22 cellular contexts compared by ENCODE assay signal in the genomic region with DNA sequence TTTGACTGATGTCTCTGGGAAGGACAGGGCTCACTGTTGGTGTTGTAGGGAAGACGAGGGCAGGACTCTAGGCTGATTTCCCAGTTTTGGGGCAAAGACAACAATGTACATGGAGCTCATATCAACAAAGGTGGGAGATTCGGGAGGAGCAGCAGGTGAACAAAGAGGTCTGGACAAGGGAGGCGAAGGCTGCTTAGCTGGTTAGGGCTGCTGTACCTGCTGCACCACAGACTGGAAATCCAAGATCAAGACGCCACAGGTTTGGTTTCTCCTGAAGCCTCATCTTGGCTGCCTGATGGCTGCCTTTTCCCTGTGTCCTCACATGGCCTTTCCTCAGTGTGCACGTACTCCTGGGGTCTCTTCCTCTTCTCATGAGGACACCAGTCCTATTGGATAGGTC.
DNase-seq lines count a peak whose midpoint lies in the region; ATAC-seq, FAIRE-seq and TF ChIP-seq lines count a peak whose summit lies in the region.
"Had no signal": no experiment of that assay in that cellular context is flagged by ENCODE, and none has a peak within 500 bp of the region (broad histone marks: within the 10 kb centered on the region; RNA-seq: fewer than 3 reads in every experiment).

No MANE protein-coding gene starts in this region.

- POLR2A ChIA-PET in HepG2 (lab: Yijun Ruan, JAX): no interaction called here

- H4K20me1 ChIP-seq in HepG2 (ENCODE audit: insufficient read depth, low read length): 0 out of 2 replicates have a peak, but pooled peaks cover 2% of the 10 kb centered on the region
- H4K20me1 ChIP-seq: BLaER1 treated with 17β-estradiol and CSF1 and Interleukin-3, amounts not matched to agents 10 nM and 100 nM had no signal

- peaks cover 10% of the 10 kb centered on the region for H3K4me1 Mint-ChIP-seq in type B pancreatic cell (ENCODE audit: unreplicated experiment)
- H3K4me1 Mint-ChIP-seq: B cell had no signal

- TF ChIP-seq RAD21 in HepG2 (CRISPR knock-in tag; IDR thresholded peaks at IDR 0.05): no peak

- no peak for ATAC-seq in HepG2
- ATAC-seq in right lobe of liver: no peak
- ATAC-seq in lower lobe of right lung: no peak
- ATAC-seq: A549; CD8-positive, alpha-beta T cell; GM12878 had no signal

- no peaks in the 10 kb centered on the region for H3K79me2 ChIP-seq in HepG2 (ENCODE audit: insufficient read depth, low read length)

- H3K4me1 ChIP-seq in HepG2 (ENCODE audit: insufficient read depth, low read length) (no peaks in the 10 kb centered on the region), right lobe of liver (no peaks in the 10 kb centered on the region), lower lobe of right lung (no peaks in the 10 kb centered on the region), kidney (ENCODE audit: control insufficient read depth in 1 of 2, insufficient read depth in 1 of 2, low read depth in 1 of 2, low read length in 2 of 2) (no peaks in the 10 kb centered on the region)
- H3K4me1 ChIP-seq: A549; BLaER1 treated with 17β-estradiol and CSF1 and Interleukin-3, amounts not matched to agents 10 nM and 100 nM; Caco-2 had no signal

- no peaks in the 10 kb centered on the region for H3K27me3 Mint-ChIP-seq in type B pancreatic cell
- H3K27me3 Mint-ChIP-seq: B cell; CD4-positive, alpha-beta T cell had no signal

- DNase-seq in HepG2 (ENCODE audit: low spot score) (no peak), right lobe of liver (no peak), epithelial cell of esophagus (ENCODE audit: low read depth) (peak; percentile 53), type B pancreatic cell (ENCODE audit: extremely low spot score, unreplicated experiment) (no peak), lower lobe of right lung (no peak), kidney (no peak)
- DNase-seq: AML-193; Caco-2; Calu3; CD4-positive, alpha-beta T cell; CD8-positive, alpha-beta T cell; DMS79 treated with DMSO at 0.1 percent for 48 hours; GDM1 had no signal

- BruUV-seq in HepG2 (replicated peaks; lab: Mats Ljungman, UMichigan): no TSS peak

- in situ Hi-C loops in HepG2 (cut with HindIII; ENCODE audit: extremely low pct_ligation_motif_present, low pct_unique_long_range_greater_than_20kb): no loop called here

- TF ChIP-seq EP300 in HepG2 (IDR thresholded peaks at IDR 0.05; ENCODE audit: low read depth in 2 of 2, low read length in 2 of 2) (no peak), HepG2 (CRISPR knock-in tag; IDR thresholded peaks at IDR 0.05; ENCODE audit: borderline replicate concordance) (no peak)

- TF ChIP-seq POLR2A in HepG2 (IDR thresholded peaks at IDR 0.05; ENCODE audit: insufficient read depth in 1 of 2, low read depth in 2 of 2, low read length in 2 of 2): no peak
- TF ChIP-seq POLR2A in right lobe of liver (IDR thresholded peaks at IDR 0.05): no peak

- WGBS in HepG2 (ENCODE audit: low lambda C conversion rate): 97% methylated on average over 5 of the region's 5 CpGs
- 80% methylated on average over 3 of the region's 5 CpGs for WGBS in right lobe of liver (ENCODE audit: insufficient coverage, low coverage, low lambda C conversion rate, missing lambda C conversion rate)

- H3K9ac ChIP-seq in HepG2 (ENCODE audit: insufficient read depth, low read depth, low read length): no peak overlapping the region
- no peak overlapping the region for H3K9ac ChIP-seq in kidney (ENCODE audit: low read length in 2 of 2)
- H3K9ac ChIP-seq: BLaER1 treated with 17β-estradiol and CSF1 and Interleukin-3, amounts not matched to agents 10 nM and 100 nM had no signal

- FAIRE-seq in HepG2 (lab: Jason Lieb, UNC) (no peak), kidney (lab: Jason Lieb, UNC) (no peak)
- FAIRE-seq: A549, D721Med, GM12878, GM12892, GM18507 had no signal

- H3K36me3 Mint-ChIP-seq in type B pancreatic cell: peaks cover 11% of the 10 kb centered on the region

- H3K27ac Mint-ChIP-seq in type B pancreatic cell: peak overlapping the region; percentile 42
- H3K27ac Mint-ChIP-seq: B cell; CD4-positive, alpha-beta T cell; CD8-positive, alpha-beta T cell had no signal

- no peak overlapping the region for H3K4me2 ChIP-seq in HepG2 (ENCODE audit: low read depth, low read length)
- H3K4me2 ChIP-seq: A549; BLaER1 treated with 17β-estradiol and CSF1 and Interleukin-3, amounts not matched to agents 10 nM and 100 nM had no signal

- H3K9me3 Mint-ChIP-seq in type B pancreatic cell: peaks cover 8% of the 10 kb centered on the region
- H3K9me3 Mint-ChIP-seq: CD4-positive, alpha-beta T cell; CD8-positive, alpha-beta T cell had no signal

- TF ChIP-seq CTCF in HepG2 (CRISPR knock-in tag; IDR thresholded peaks at IDR 0.05) (no peak), right lobe of liver (IDR thresholded peaks at IDR 0.05) (no peak), epithelial cell of esophagus (IDR thresholded peaks at IDR 0.05; ENCODE audit: insufficient read depth, low read depth, low read length, missing control alignments) (no peak), type B pancreatic cell (conservative IDR thresholded peaks at IDR 0.05) (no peak), lower lobe of right lung (IDR thresholded peaks at IDR 0.05) (no peak), kidney (IDR thresholded peaks at IDR 0.05; ENCODE audit: borderline replicate concordance, extremely low read depth, insufficient read depth) (no peak)

- H3K4me3 ChIP-seq in HepG2 (replicated peaks in 1 of 3; ENCODE audit: insufficient read depth in 1 of 3, low read depth in 2 of 3, low read length in 3 of 3) (no peak overlapping the region), right lobe of liver (no peak overlapping the region), epithelial cell of esophagus (ENCODE audit: low read length) (no peak overlapping the region), lower lobe of right lung (no peak overlapping the region), kidney (ENCODE audit: low read length in 2 of 2) (no peak overlapping the region)
- H3K4me3 ChIP-seq: A549; BLaER1 treated with 17β-estradiol and CSF1 and Interleukin-3, amounts not matched to agents 10 nM and 100 nM; GM12878 had no signal

- CTCF ChIA-PET in HepG2 (lab: Yijun Ruan, JAX; ENCODE audit: low intra/inter-chr PET ratio, low total read pairs): no interaction called here

- H3K36me3 ChIP-seq in HepG2 (replicated peaks in 1 of 2; ENCODE audit: control insufficient read depth in 1 of 2, insufficient read depth in 2 of 2, low read length in 2 of 2): peaks cover 6 to 14% of the 10 kb centered on the region in 2 experiments; a peak in 4 of 5 replicates
- no peaks in the 10 kb centered on the region for H3K36me3 ChIP-seq in right lobe of liver
- no peaks in the 10 kb centered on the region for H3K36me3 ChIP-seq in lower lobe of right lung
- no peaks in the 10 kb centered on the region for H3K36me3 ChIP-seq in kidney (ENCODE audit: control insufficient read depth in 1 of 2, insufficient read depth in 2 of 2, low read length in 2 of 2)

- no peak overlapping the region for H3K4me3 Mint-ChIP-seq in type B pancreatic cell
- H3K4me3 Mint-ChIP-seq: B cell; CD4-positive, alpha-beta T cell; CD8-positive, alpha-beta T cell had no signal

- H3K9me3 ChIP-seq in HepG2 (ENCODE audit: low read length) (no peaks in the 10 kb centered on the region), right lobe of liver (no peaks in the 10 kb centered on the region), lower lobe of right lung (no peaks in the 10 kb centered on the region), kidney (ENCODE audit: control insufficient read depth in 1 of 2, low read length in 2 of 2) (no peaks in the 10 kb centered on the region)
- H3K9me3 ChIP-seq: A549, Caco-2 had no signal

- intact Hi-C loops in HepG2 (cut with micrococcal nuclease; ENCODE audit: unreplicated experiment): no loop called here
- intact Hi-C loops in right lobe of liver (cut with DNase I): no loop called here
- intact Hi-C loops in lower lobe of right lung (cut with DNase I): no loop called here
- intact Hi-C loops in kidney (cut with DNase I): no loop called here

- no peak overlapping the region for H3K27ac ChIP-seq in HepG2 (ENCODE audit: extremely low read length, insufficient read depth, low read length)
- no peak overlapping the region for H3K27ac ChIP-seq in right lobe of liver
- no peak overlapping the region for H3K27ac ChIP-seq in lower lobe of right lung
- no peak overlapping the region for H3K27ac ChIP-seq in kidney (ENCODE audit: low read depth in 2 of 2, low read length in 2 of 2)
- H3K27ac ChIP-seq: 22Rv1; A549; BLaER1 treated with 17β-estradiol and CSF1 and Interleukin-3, amounts not matched to agents 10 nM and 100 nM; C4-2B had no signal

- H3K27me3 ChIP-seq in HepG2 (ENCODE audit: control insufficient read depth in 1 of 2, insufficient read depth in 2 of 2, low read length in 2 of 2) (no peaks in the 10 kb centered on the region), right lobe of liver (no peaks in the 10 kb centered on the region), lower lobe of right lung (ENCODE audit: low read depth) (no peaks in the 10 kb centered on the region)
- H3K27me3 ChIP-seq: BLaER1 treated with 17β-estradiol and CSF1 and Interleukin-3, amounts not matched to agents 10 nM and 100 nM had no signal

- no peak overlapping the region for H2AFZ ChIP-seq in HepG2 (ENCODE audit: low read length)
